Comparison of ENCODE assay signal across 1 cellular context in genomic region chr19:10864538-10864899, GRCh38.
A peak's percentile ranks its signal among the peaks of the same experiment; 100 is the strongest.
TF ChIP-seq lines count a peak whose summit lies in the region.

No MANE protein-coding gene starts in this region.

TF ChIP-seq in HEK293, 187 proteins besides CTCF, POLR2A, EP300 and RAD21 (continued from another document):
- no peak for TF ChIP-seq ZSCAN18 (tag by site-specific recombination; IDR thresholded peaks at IDR 0.05)
- no peak for TF ChIP-seq ZBTB49 (tag by site-specific recombination; IDR thresholded peaks at IDR 0.05; ENCODE audit: low read depth)
- TF ChIP-seq ZNF521 (tag by site-specific recombination; IDR thresholded peaks at IDR 0.05) = no peak
- no peak for TF ChIP-seq KLF16 (tag by site-specific recombination; IDR thresholded peaks at IDR 0.05)
- peak; percentile 58 for TF ChIP-seq ZNF654 (tag by site-specific recombination; IDR thresholded peaks at IDR 0.05; ENCODE audit: low read depth)
- 0 out of 2 replicates have a peak, but pooled peaks have one; percentile 7 for TF ChIP-seq ZNF398 (tag by site-specific recombination; IDR thresholded peaks at IDR 0.05)
- TF ChIP-seq BCL11B (tag by site-specific recombination; IDR thresholded peaks at IDR 0.05; ENCODE audit: low read depth) = no peak
- no peak for TF ChIP-seq ZFP37 (tag by site-specific recombination; IDR thresholded peaks at IDR 0.05)
- peak; percentile 83 for TF ChIP-seq PRDM10 (tag by site-specific recombination; IDR thresholded peaks at IDR 0.05)
- TF ChIP-seq ZNF596 (tag by site-specific recombination; IDR thresholded peaks at IDR 0.05) = no peak
- no peak for TF ChIP-seq ZSCAN23 (tag by site-specific recombination; IDR thresholded peaks at IDR 0.05)
- TF ChIP-seq ZNF660 (tag by site-specific recombination; IDR thresholded peaks at IDR 0.05) = no peak; the same call in 1 of the 2 replicates
- 0 out of 2 replicates have a peak, but pooled peaks have one; percentile 11 for TF ChIP-seq KLF8 (tag by site-specific recombination; IDR thresholded peaks at IDR 0.05)
- TF ChIP-seq HOXC10 (CRISPR knock-in tag; IDR thresholded peaks at IDR 0.05) = no peak
- no peak for TF ChIP-seq OSR2 (tag by site-specific recombination; IDR thresholded peaks at IDR 0.05)
- TF ChIP-seq ZNF341 (tag by site-specific recombination; IDR thresholded peaks at IDR 0.05; ENCODE audit: low read depth) = no peak
- TF ChIP-seq GLIS2 (tag by site-specific recombination; IDR thresholded peaks at IDR 0.05) = no peak
- TF ChIP-seq RBAK (tag by site-specific recombination; IDR thresholded peaks at IDR 0.05) = no peak
- no peak for TF ChIP-seq SETDB1 (IDR thresholded peaks at IDR 0.05; ENCODE audit: insufficient read length, low read length)
- TF ChIP-seq ZNF549 (tag by site-specific recombination; IDR thresholded peaks at IDR 0.05) = no peak
- peak; percentile 58; the same call in 1 of the 2 replicates for TF ChIP-seq ZNF2 (tag by site-specific recombination; IDR thresholded peaks at IDR 0.05)
- no peak for TF ChIP-seq ZFHX2 (tag by site-specific recombination; conservative IDR thresholded peaks at IDR 0.05)
- peak; percentile 60; the same call in 1 of the 2 replicates for TF ChIP-seq ZNF10 (tag by site-specific recombination; IDR thresholded peaks at IDR 0.05)
